In the genomic region with DNA sequence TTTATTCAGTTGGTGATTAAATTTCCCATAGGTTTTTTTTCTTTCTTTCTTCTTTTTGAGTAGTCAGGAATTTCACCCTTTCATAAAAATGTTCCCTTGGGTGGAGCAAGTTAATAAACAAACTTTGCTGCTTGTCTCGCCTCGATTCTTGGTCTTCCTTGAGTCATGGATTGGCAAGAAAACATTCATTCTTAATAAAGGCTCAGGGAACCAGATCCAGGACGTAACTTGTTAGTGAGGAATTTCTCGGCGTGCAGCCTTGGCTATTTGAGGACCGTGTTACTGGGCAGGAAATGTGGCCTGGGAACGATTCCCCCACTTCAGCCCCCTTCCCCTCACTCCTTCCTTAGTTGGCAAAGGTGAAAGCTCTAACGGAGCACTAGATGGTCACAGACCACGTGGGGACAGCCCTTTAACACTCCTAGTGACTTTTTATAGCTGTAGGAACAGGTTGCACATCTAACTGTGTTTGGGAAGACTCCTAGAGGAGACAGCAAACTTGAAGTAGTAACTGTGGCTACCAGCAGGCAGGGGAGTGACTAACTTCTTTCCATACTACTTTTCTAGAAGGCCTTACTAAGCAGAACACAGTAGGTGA, we compare ENCODE assay signal across 11 cellular contexts.
DNase-seq lines count a peak whose midpoint lies in the region; ATAC-seq, FAIRE-seq and TF ChIP-seq lines count a peak whose summit lies in the region.
"Had no signal": no experiment of that assay in that cellular context is flagged by ENCODE, and none has a peak within 500 bp of the region (broad histone marks: within the 10 kb centered on the region; RNA-seq: fewer than 3 reads in every experiment).

No MANE protein-coding gene starts in this region.

- FAIRE-seq in small intestine (lab: Jason Lieb, UNC): no peak

- no peak overlapping the region for H3K23ac ChIP-seq in trophoblast cell (ENCODE audit: low read length)

- peaks cover 5% of the 10 kb centered on the region for H3K79me1 ChIP-seq in trophoblast cell (ENCODE audit: low read length)

- no peak overlapping the region for H2AFZ ChIP-seq in trophoblast cell (ENCODE audit: insufficient read depth, low read length, poor library complexity)

- WGBS in adrenal gland, 4 donors: 18 to 26% (median 22%) methylated on average over 9 of the region's 9 CpGs
- no CpG with 5 or more reads among the region's 9 CpGs for WGBS in trophoblast cell (ENCODE audit: extremely low coverage, insufficient coverage, insufficient read length)
- 40 to 57% (median 48%) methylated on average over 9 of the region's 9 CpGs for WGBS in small intestine, 3 donors

- no peak overlapping the region for H4K91ac ChIP-seq in trophoblast cell (ENCODE audit: low read depth, low read length)

- H2BK5ac ChIP-seq in trophoblast cell (ENCODE audit: low read depth, low read length, poor library complexity): no peak overlapping the region

- H3K27ac ChIP-seq in adrenal gland (peak overlapping the region in 4 of 5 donors; percentile 35 to 91 (median 80)), trophoblast cell (ENCODE audit: low read depth, low read length) (no peak overlapping the region), small intestine (ENCODE audit: low read depth in 1 of 2, low read length in 1 of 2) (peak overlapping the region in 1 of 2 donors; percentile 71)

- no peak overlapping the region for H3K18ac ChIP-seq in trophoblast cell (ENCODE audit: low read length)

- H2AK5ac ChIP-seq in trophoblast cell (ENCODE audit: low read length): no peak overlapping the region

- ATAC-seq in Right ventricle myocardium superior (ENCODE audit: poor library complexity): peak; percentile 9
- ATAC-seq in GM18861 (IDR thresholded peaks at IDR 0.05; ENCODE audit: unreplicated experiment): no peak
- no peak for ATAC-seq in GM21529 (IDR thresholded peaks at IDR 0.05; ENCODE audit: unreplicated experiment)
- ATAC-seq: Panc1 had no signal

- no peak overlapping the region for H4K12ac ChIP-seq in trophoblast cell (ENCODE audit: low read depth, low read length)

- no peak overlapping the region for H2BK12ac ChIP-seq in trophoblast cell (ENCODE audit: low read length)

- H3K36me3 ChIP-seq in adrenal gland (replicated peaks in 1 of 2): no peaks in the 10 kb centered on the region
- no peaks in the 10 kb centered on the region for H3K36me3 ChIP-seq in trophoblast cell (ENCODE audit: control insufficient read depth in 1 of 2, insufficient read depth in 2 of 2, low read length in 2 of 2)
- H3K36me3 ChIP-seq in small intestine (ENCODE audit: control insufficient read depth in 2 of 2, insufficient read depth in 2 of 2, low read length in 2 of 2): no peaks in the 10 kb centered on the region

- no peak overlapping the region for H3K9ac ChIP-seq in trophoblast cell (ENCODE audit: low read length)

- intact Hi-C loops in adrenal gland (cut with DNase I): loop anchor here in 1 of 2 donors (10.0 kb wide), 1 partner anchor 281 kb away; no protein-coding TSS in a partner anchor
- intact Hi-C loops in Right ventricle myocardium superior (cut with DNase I): loop anchor here (5.0 kb wide), 1 partner anchor 174 kb away; a partner anchor contains a TSS

- H3K27me3 ChIP-seq in adrenal gland (no peaks in the 10 kb centered on the region), trophoblast cell (ENCODE audit: insufficient read depth, low read length) (peaks cover 9% of the 10 kb centered on the region), small intestine (ENCODE audit: control insufficient read depth in 2 of 2, insufficient read depth in 2 of 2, low read length in 2 of 2) (peaks cover 2 to 5% of the 10 kb centered on the region in 2 donors)

- no peak overlapping the region for H3K14ac ChIP-seq in trophoblast cell (ENCODE audit: low read length)

- H3K4me1 ChIP-seq in adrenal gland (replicated peaks in 1 of 2) (peaks cover 30 to 61% of the 10 kb centered on the region in 2 donors), trophoblast cell (ENCODE audit: control insufficient read depth in 1 of 2, insufficient read depth in 2 of 2, low read length in 2 of 2) (peaks cover 11 to 26% of the 10 kb centered on the region in 2 experiments), small intestine (ENCODE audit: control insufficient read depth in 2 of 2, insufficient read depth in 1 of 2, low read depth in 1 of 2, low read length in 1 of 2) (peaks cover 0 to 2% of the 10 kb centered on the region in 2 donors)

- H2BK120ac ChIP-seq in trophoblast cell (ENCODE audit: insufficient read depth, low read length, poor library complexity): no peak overlapping the region

- no peak overlapping the region for H3K4ac ChIP-seq in trophoblast cell (ENCODE audit: low read depth, low read length)

- H3K79me2 ChIP-seq in trophoblast cell (ENCODE audit: control insufficient read depth, insufficient read depth, low read length, poor library complexity): peaks cover 2% of the 10 kb centered on the region

- H3K4me3 ChIP-seq in adrenal gland (peak overlapping the region in 1 of 4 donors; percentile 99), trophoblast cell (ENCODE audit: low read depth, low read length) (no peak overlapping the region), small intestine (ENCODE audit: low read depth in 1 of 2, low read length in 2 of 2) (no peak overlapping the region)

- peak in 1 of 2 donors; percentile 32 for TF ChIP-seq POLR2A in adrenal gland (IDR thresholded peaks at IDR 0.05)

- peak in 1 of 6 experiments; percentile 4 for TF ChIP-seq CTCF in adrenal gland (IDR thresholded peaks at IDR 0.05)

- H3K4me2 ChIP-seq in trophoblast cell (ENCODE audit: low read length): peak overlapping the region; percentile 43

- no peak overlapping the region for H4K8ac ChIP-seq in trophoblast cell (ENCODE audit: low read depth, low read length)

- DNase-seq in Ammon's horn (ENCODE audit: low spot score) (peak; percentile 74), adrenal gland (peak in 6 of 7 donors; percentile 46 to 71 (median 53)), Right ventricle myocardium superior (peak; percentile 57), trophoblast cell (peak in 1 of 2 donors; percentile 42), small intestine (no peak), OCI-M2 (lab: John Stamatoyannopoulos, UW; ENCODE audit: unreplicated experiment) (no peak)
- DNase-seq: activated CD8-positive, alpha-beta memory T cell treated with anti-CD3 and anti-CD28 coated beads, Interleukin-2, amount 50 U/mL, for 48 hours; CD4-positive, alpha-beta memory T cell had no signal

- H3K9me3 ChIP-seq in adrenal gland (replicated peaks in 1 of 3) (no peaks in the 10 kb centered on the region), trophoblast cell (ENCODE audit: insufficient read depth, low read depth, low read length) (peaks cover 3% of the 10 kb centered on the region), small intestine (ENCODE audit: control insufficient read depth, low read depth) (no peaks in the 10 kb centered on the region)

Comparison
In these comparisons a context has a peak if more than half of its experiments do, and no peak if none do; other contexts are left out.
1. DNase-seq: peak in Ammon's horn (single experiment), adrenal gland (6 of 7) and Right ventricle myocardium superior (single experiment); none in small intestine (single experiment) and OCI-M2 (single experiment).